7 cellular contexts compared by ENCODE assay signal in the genomic region with DNA sequence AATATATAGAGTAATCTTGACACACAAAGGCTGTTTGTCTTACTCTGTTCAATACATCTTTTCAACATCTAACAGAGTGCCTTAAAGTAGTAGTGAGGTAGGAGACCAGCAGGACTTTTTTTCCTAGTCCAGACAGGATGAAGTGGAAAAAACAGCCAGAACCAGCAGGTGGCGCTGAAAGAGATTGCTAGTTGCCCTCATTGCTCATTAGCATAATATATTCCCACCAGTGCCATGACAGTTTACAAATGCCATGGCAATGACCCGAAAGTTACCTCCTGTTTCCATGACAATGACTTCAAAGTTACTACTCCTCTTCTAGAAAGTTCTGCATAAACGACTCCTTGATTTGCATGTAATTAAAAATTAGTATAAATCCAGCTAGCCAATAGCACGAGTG.
DNase-seq lines count a peak whose midpoint lies in the region; ATAC-seq and TF ChIP-seq lines count a peak whose summit lies in the region.

No MANE protein-coding gene starts in this region.

- H3K9ac ChIP-seq in mesenchymal stem cell (ENCODE audit: low read length), result peak overlapping the region; percentile 55

- H2BK120ac ChIP-seq in mesenchymal stem cell (ENCODE audit: low read depth, low read length), result no peak overlapping the region

- H3K4ac ChIP-seq in mesenchymal stem cell (ENCODE audit: low read depth in 1 of 2, low read length in 2 of 2), result no peak overlapping the region

- H3K18ac ChIP-seq in mesenchymal stem cell (ENCODE audit: low read depth in 1 of 2, low read length in 2 of 2), result peak overlapping the region in 1 of 2 experiments; percentile 72

- no peak overlapping the region for H3K4me2 ChIP-seq in mesenchymal stem cell (ENCODE audit: low read length, poor library complexity, severe bottlenecking)

- intact Hi-C loops in adrenal gland (cut with DNase I), result no loop called here
- intact Hi-C loops in CD4-positive, alpha-beta T cell (cut with DNase I, micrococcal nuclease), result no loop called here

- DNase-seq in ELF-1 (ENCODE audit: low read depth, low spot score) (peak; percentile 60), LHCN-M2 (ENCODE audit: low read depth) (peak; percentile 70), adrenal gland (peak; percentile 32 to 77 (median 59)), mesenchymal stem cell (peak; percentile 49), HuH-7.5 (ENCODE audit: low spot score) (no peak)
- no peak for DNase-seq in CD4-positive, alpha-beta T cell

- 73 to 83% (median 75%) methylated on average over 4 of the region's 4 CpGs for WGBS in adrenal gland, 4 donors
- WGBS in mesenchymal stem cell, result 89% methylated on average over 4 of the region's 4 CpGs

- TF ChIP-seq CTCF in adrenal gland (IDR thresholded peaks at IDR 0.05), result peak; percentile 25 to 55 (median 36)
- TF ChIP-seq CTCF in CD4-positive, alpha-beta T cell (IDR thresholded peaks at IDR 0.05), result no peak

- H2AFZ ChIP-seq in mesenchymal stem cell (ENCODE audit: low read depth, low read length), result no peak overlapping the region

- no peak for TF ChIP-seq POLR2A in adrenal gland (IDR thresholded peaks at IDR 0.05)

- no peaks in the 10 kb centered on the region for H3K36me3 ChIP-seq in adrenal gland (replicated peaks in 1 of 2)
- H3K36me3 ChIP-seq in mesenchymal stem cell (ENCODE audit: control insufficient read depth in 1 of 2, insufficient read depth in 2 of 2, low read depth in 1 of 2, low read length in 2 of 2), result no peaks in the 10 kb centered on the region

- CTCF ChIA-PET in CD4-positive, alpha-beta T cell (lab: Charles Lee), result no interaction called here

- no peaks in the 10 kb centered on the region for H3K36me3 Mint-ChIP-seq in CD4-positive, alpha-beta T cell (ENCODE audit: low read depth)

- H3K27ac ChIP-seq in adrenal gland, result no peak overlapping the region
- no peak overlapping the region for H3K27ac ChIP-seq in mesenchymal stem cell (ENCODE audit: low read length, poor library complexity, severe bottlenecking)
- no peak overlapping the region for H3K27ac ChIP-seq in CD4-positive, alpha-beta T cell (ENCODE audit: low read depth, low read length)

- peaks cover 3% of the 10 kb centered on the region for H3K9me3 Mint-ChIP-seq in CD4-positive, alpha-beta T cell

- POLR2A ChIA-PET in CD4-positive, alpha-beta T cell (lab: Charles Lee), result no interaction called here

- no peak overlapping the region for H3K4me3 ChIP-seq in adrenal gland
- H3K4me3 ChIP-seq in mesenchymal stem cell (ENCODE audit: insufficient read depth in 1 of 2, low read depth in 1 of 2, low read length in 2 of 2), result no peak overlapping the region

- no peaks in the 10 kb centered on the region for H3K4me1 ChIP-seq in adrenal gland (replicated peaks in 1 of 2)
- peaks cover 4% of the 10 kb centered on the region for H3K4me1 ChIP-seq in mesenchymal stem cell (ENCODE audit: control insufficient read depth, insufficient read depth, low read depth, low read length)

- H3K4me1 Mint-ChIP-seq in CD4-positive, alpha-beta T cell (ENCODE audit: low read depth), result no peaks in the 10 kb centered on the region

- H3K14ac ChIP-seq in mesenchymal stem cell (ENCODE audit: low read length in 2 of 2), result no peak overlapping the region

- no peaks in the 10 kb centered on the region for H3K79me1 ChIP-seq in mesenchymal stem cell (replicated peaks; ENCODE audit: low read length, poor library complexity, severe bottlenecking)

- peak; percentile 79 for ATAC-seq in GM19395 (IDR thresholded peaks at IDR 0.05; ENCODE audit: unreplicated experiment)
- ATAC-seq in CD4-positive, alpha-beta T cell (ENCODE audit: poor library complexity), result no peak

- no peak overlapping the region for H3K27ac Mint-ChIP-seq in CD4-positive, alpha-beta T cell

- H3K27me3 ChIP-seq in adrenal gland (no peaks in the 10 kb centered on the region), mesenchymal stem cell (ENCODE audit: control insufficient read depth in 1 of 2, insufficient read depth in 1 of 2, low read length in 2 of 2) (no peaks in the 10 kb centered on the region)
- H3K27me3 ChIP-seq in CD4-positive, alpha-beta T cell (ENCODE audit: control insufficient read depth, insufficient read depth, low read length), result no peaks in the 10 kb centered on the region

- no peak overlapping the region for H2AK5ac ChIP-seq in mesenchymal stem cell (ENCODE audit: low read length, severe bottlenecking)

- H3K9me3 ChIP-seq in adrenal gland (replicated peaks in 1 of 3) (no peaks in the 10 kb centered on the region), mesenchymal stem cell (ENCODE audit: control insufficient read depth, low read length) (no peaks in the 10 kb centered on the region)
- no peaks in the 10 kb centered on the region for H3K9me3 ChIP-seq in CD4-positive, alpha-beta T cell (ENCODE audit: control insufficient read depth, low read length)

- H4K8ac ChIP-seq in mesenchymal stem cell (ENCODE audit: low read length), result no peak overlapping the region

- no peak overlapping the region for H4K91ac ChIP-seq in mesenchymal stem cell (ENCODE audit: low read length)

- H2BK12ac ChIP-seq in mesenchymal stem cell (ENCODE audit: low read length in 2 of 2), result peak overlapping the region; percentile 59 to 73

- H2BK5ac ChIP-seq in mesenchymal stem cell (ENCODE audit: low read depth, low read length, poor library complexity, severe bottlenecking), result no peak overlapping the region

- H3K27me3 Mint-ChIP-seq in CD4-positive, alpha-beta T cell, result no peaks in the 10 kb centered on the region

- no peak overlapping the region for H2BK15ac ChIP-seq in mesenchymal stem cell (ENCODE audit: low read depth, poor library complexity, severe bottlenecking)

- no peak overlapping the region for H3K4me3 Mint-ChIP-seq in CD4-positive, alpha-beta T cell

- H3K23ac ChIP-seq in mesenchymal stem cell (ENCODE audit: low read length in 2 of 2), result no peak overlapping the region

Comparison
In these comparisons a context has a peak if more than half of its experiments do, and no peak if none do; other contexts are left out.
1. DNase-seq: peak in ELF-1 (single experiment), LHCN-M2 (single experiment), adrenal gland (7 of 7) and mesenchymal stem cell (single experiment); none in CD4-positive, alpha-beta T cell (0 of 10) and HuH-7.5 (single experiment).